Comparison of ENCODE assay signal across 13 cellular contexts in genomic region chr9:99868845-99869244, GRCh38. TPM values are rescaled to one million over a fixed set of nuclear protein-coding genes. Genes with fewer than 3 reads are reported as not detected.
DNase-seq lines count a peak whose midpoint lies in the region; ATAC-seq, FAIRE-seq and TF ChIP-seq lines count a peak whose summit lies in the region.
"Had no signal": no experiment of that assay in that cellular context is flagged by ENCODE, and none has a peak within 500 bp of the region (broad histone marks: within the 10 kb centered on the region; RNA-seq: fewer than 3 reads in every experiment).

No MANE protein-coding gene starts in this region.

- H3K9me3 Mint-ChIP-seq in naive thymus-derived CD8-positive, alpha-beta T cell: no peaks in the 10 kb centered on the region

- no peak overlapping the region for H3K27ac Mint-ChIP-seq in naive thymus-derived CD8-positive, alpha-beta T cell

- H4K20me1 ChIP-seq in GM12878 (ENCODE audit: control insufficient read depth, insufficient read depth): no peaks in the 10 kb centered on the region

- in situ Hi-C loops in GM12878 (cut with MboI): no loop called here

- peak overlapping the region; percentile 55 for H2AFZ ChIP-seq in GM12878 (ENCODE audit: control insufficient read depth, low read depth, low read length)

- peak; percentile 80 for ATAC-seq in GM18861 (IDR thresholded peaks at IDR 0.05; ENCODE audit: unreplicated experiment)
- ATAC-seq in GM21447 (IDR thresholded peaks at IDR 0.05; ENCODE audit: unreplicated experiment): peak; percentile 74
- ATAC-seq in HG03196 (IDR thresholded peaks at IDR 0.05; ENCODE audit: unreplicated experiment): peak; percentile 66
- ATAC-seq in GM12878: peak; percentile 91
- no peak for ATAC-seq in sciatic nerve
- ATAC-seq in naive thymus-derived CD8-positive, alpha-beta T cell: no peak
- ATAC-seq: pancreas had no signal

- no peaks in the 10 kb centered on the region for H3K27me3 Mint-ChIP-seq in naive thymus-derived CD8-positive, alpha-beta T cell

- no peaks in the 10 kb centered on the region for H3K27me3 ChIP-seq in GM12878 (replicated peaks in 1 of 2; ENCODE audit: control insufficient read depth in 2 of 2, insufficient read depth in 2 of 2, low read length in 1 of 2)
- H3K27me3 ChIP-seq: pancreas had no signal

- H3K9ac ChIP-seq in GM12878 (ENCODE audit: control insufficient read depth, insufficient read depth, low read length): no peak overlapping the region

- H3K4me3 Mint-ChIP-seq in naive thymus-derived CD8-positive, alpha-beta T cell: no peak overlapping the region

- H3K36me3 ChIP-seq in GM12878 (ENCODE audit: control insufficient read depth in 2 of 2, insufficient read depth in 2 of 2, low read length in 1 of 2): no peaks in the 10 kb centered on the region
- H3K36me3 ChIP-seq: pancreas had no signal

- DNase-seq in GM12878 (ENCODE audit: low read depth, low spot score) (peak; percentile 44), NCI-H446 treated with DMSO at 0.1 percent for 48 hours (lab: John Stamatoyannopoulos, UW) (no peak), sciatic nerve (ENCODE audit: low spot score) (no peak), NCI-H187 treated with DMSO at 0.1 percent for 48 hours (lab: John Stamatoyannopoulos, UW) (no peak)
- DNase-seq in naive thymus-derived CD8-positive, alpha-beta T cell: no peak
- DNase-seq: activated naive CD4-positive, alpha-beta T cell treated with anti-CD3 and anti-CD28 coated beads, Interleukin-2, amount 50 U/mL, for 16 hours; islet precursor cell; NCI-H2081; pancreas; T1000 had no signal

- 0 out of 4 replicates have a peak, but pooled peaks of 1 of the 2 experiments have one; percentile 22 for TF ChIP-seq EP300 in GM12878 (IDR thresholded peaks at IDR 0.05; ENCODE audit: borderline replicate concordance in 1 of 2, control insufficient read depth in 1 of 2, low read depth in 2 of 2, low read length in 2 of 2)

- FAIRE-seq in GM12878 (lab: Jason Lieb, UNC): no peak
- FAIRE-seq: pancreas had no signal

- RAD21 ChIA-PET in GM12878 (lab: Charles Lee; ENCODE audit: unreplicated experiment): no interaction called here

- H3K4me1 Mint-ChIP-seq in naive thymus-derived CD8-positive, alpha-beta T cell: no peaks in the 10 kb centered on the region

- no peak overlapping the region for H3K4me3 ChIP-seq in GM12878
- H3K4me3 ChIP-seq: pancreas had no signal

- H3K36me3 Mint-ChIP-seq in naive thymus-derived CD8-positive, alpha-beta T cell: no peaks in the 10 kb centered on the region

- 0% methylated on average over 2 of the region's 2 CpGs for WGBS in GM12878 (ENCODE audit: insufficient coverage, insufficient replicate concordance, low lambda C conversion rate, missing lambda C conversion rate)

- no TSS peak for BruUV-seq in GM12878 (replicated peaks; lab: Mats Ljungman, UMichigan)

- POLR2A ChIA-PET in GM12878 (lab: Charles Lee): interaction anchor here (1.1 kb wide), 2 partner anchors 9 to 586 kb away, joined by 3 read pairs; no protein-coding TSS in a partner anchor
- POLR2A ChIA-PET in naive thymus-derived CD8-positive, alpha-beta T cell (lab: Charles Lee): no interaction called here

- CTCF ChIA-PET in GM12878 (lab: Yijun Ruan, JAX): no interaction called here

- H3K27ac ChIP-seq in GM12878 (ENCODE audit: control insufficient read depth, insufficient read depth): 0 out of 2 replicates have a peak overlapping the region, but pooled peaks have one; percentile 8
- H3K27ac ChIP-seq: pancreas had no signal

- peak overlapping the region; percentile 13; the same call in 1 of the 2 replicates for H3K4me2 ChIP-seq in GM12878 (ENCODE audit: control insufficient read depth, insufficient read depth)

- no peak for TF ChIP-seq POLR2A in GM12878 (IDR thresholded peaks at IDR 0.05; ENCODE audit: low read depth, low read length)

- TF ChIP-seq CTCF in GM12878 (IDR thresholded peaks at IDR 0.05 in 2 of 3, conservative IDR thresholded peaks at IDR 0.05 in 1 of 3; ENCODE audit: control insufficient read depth in 2 of 3, extremely low read depth in 1 of 3, insufficient read depth in 1 of 3, low read depth in 3 of 3, low read length in 3 of 3): no peak

- H3K4me1 ChIP-seq in GM12878 (ENCODE audit: control insufficient read depth, insufficient read depth, low read length): peaks cover 18% of the 10 kb centered on the region
- H3K4me1 ChIP-seq: pancreas had no signal

- TF ChIP-seq RAD21 in GM12878 (IDR thresholded peaks at IDR 0.05; ENCODE audit: insufficient read depth, low read depth, low read length): no peak

- SMC1A ChIA-PET in GM12878 (lab: Charles Lee; ENCODE audit: uncharacterized antibody, unreplicated experiment): interaction anchor here (1.0 to 2.3 kb wide), 4 partner anchors 18 to 684 kb away, joined by 4 to 5 read pairs (median 4); no protein-coding TSS in a partner anchor

- no peaks in the 10 kb centered on the region for H3K9me3 ChIP-seq in GM12878 (replicated peaks; ENCODE audit: control insufficient read depth, insufficient read depth, low read length)
- H3K9me3 ChIP-seq: pancreas had no signal

- no peaks in the 10 kb centered on the region for H3K79me2 ChIP-seq in GM12878 (ENCODE audit: control insufficient read depth, insufficient read depth, low read length)

- intact Hi-C loops in GM12878 (cut with micrococcal nuclease; ENCODE audit: unreplicated experiment): loop anchor here (2.0 kb wide), 1 partner anchor 38 kb away; the partner anchor contains the start of gene STX17
- intact Hi-C loops in sciatic nerve (cut with DNase I): no loop called here

TF ChIP-seq in GM12878, 131 proteins besides CTCF, POLR2A, EP300 and RAD21 (continues in another document):
- TF ChIP-seq HDAC2 (IDR thresholded peaks at IDR 0.05) (no peak), RAD51 (IDR thresholded peaks at IDR 0.05) (no peak), MTA3 (IDR thresholded peaks at IDR 0.05; ENCODE audit: borderline replicate concordance, low read length) (no peak), POU2F2 (IDR thresholded peaks at IDR 0.05; ENCODE audit: borderline replicate concordance, low read depth, low read length) (no peak), SREBF1 (IDR thresholded peaks at IDR 0.05; ENCODE audit: low read length) (no peak)

RNA-seq across cellular contexts. Expression of gene STX17, which starts 37.6 kb away (rescaled TPM):
- 53.6 and 58.1 TPM in 2 replicates for total RNA-seq in GM12878 (2013; cell fraction: nucleolus; rRNA removed)
- total RNA-seq in GM12878 (2014; rRNA removed) (19.5 and 22.5 TPM in 2 replicates), GM12878 (2014; rRNA removed; fragmentation: Illumina TruSeq; extraction: Trizol) (22.9 and 25.3 TPM in 2 replicates), GM12878 (2021) (23.6 and 29.3 TPM in 2 replicates), sciatic nerve (42.1 TPM)
- 6.3 TPM for polyA plus RNA-seq in GM12878 (2011; ENCODE audit: low read depth)
- polyA plus RNA-seq in GM12878 (2011; rRNA removed) (11.5 and 15.0 TPM in 2 replicates), GM12878 (2014; fragmentation: Illumina TruSeq; extraction: Trizol) (20.5 and 22.6 TPM in 2 replicates), GM12878 (2014; fragmentation: Nextera tagmentation; extraction: Ambion mirVana) (10 to 100 TPM; 15.1 to 19.4 TPM), GM12878 (2014; rRNA removed) (14.7 and 15.0 TPM in 2 replicates), GM12878 (2016; fragmentation: Nextera tagmentation; extraction: Ambion mirVana) (10 to 100 TPM; 22.0 to 27.4 TPM)
- polyA plus RNA-seq in GM12878 (2011; cell fraction: cytosol; rRNA removed): 6.3 and 7.6 TPM in 2 replicates
- polyA plus RNA-seq in GM12878 (2011; cell fraction: nucleus; rRNA removed): 12.4 and 15.6 TPM in 2 replicates
- polyA plus RNA-seq in GM12878 (2012): 10.5 and 10.7 TPM in 2 replicates
- polyA minus RNA-seq in GM12878 (2011; rRNA and poly(A)+ RNA removed): 14.9 and 15.2 TPM in 2 replicates
- polyA minus RNA-seq in GM12878 (2011; cell fraction: cytosol; rRNA and poly(A)+ RNA removed): 4.4 and 6.3 TPM in 2 replicates
- 13.7 and 23.2 TPM in 2 replicates for polyA minus RNA-seq in GM12878 (2011; cell fraction: nucleus; rRNA and poly(A)+ RNA removed)
- total RNA-seq in naive thymus-derived CD8-positive, alpha-beta T cell: 10 to 100 TPM; 49.8 to 50.3 TPM
- 10 to 100 TPM; 28.4 to 33.9 (median 33.2) TPM for polyA plus RNA-seq in naive thymus-derived CD8-positive, alpha-beta T cell

RNA-seq across cellular contexts. Expression of gene NR4A3, which starts 47.2 kb away (rescaled TPM):
- total RNA-seq in GM12878 (2013; cell fraction: nucleolus; rRNA removed): 6.2 and 7.1 TPM in 2 replicates
- 0.54 and 0.79 TPM in 2 replicates for total RNA-seq in GM12878 (2014; rRNA removed)
- total RNA-seq in GM12878 (2014; rRNA removed; fragmentation: Illumina TruSeq; extraction: Trizol): 0.40 and 0.51 TPM in 2 replicates
- total RNA-seq in GM12878 (2021): 2.1 and 2.6 TPM in 2 replicates
- 0.46 TPM for polyA plus RNA-seq in GM12878 (2011; ENCODE audit: low read depth)
- 0.64 and 0.79 TPM in 2 replicates for polyA plus RNA-seq in GM12878 (2011; rRNA removed)
- polyA plus RNA-seq in GM12878 (2011; cell fraction: cytosol; rRNA removed): 0.33 and 0.58 TPM in 2 replicates
- polyA plus RNA-seq in GM12878 (2011; cell fraction: nucleus; rRNA removed): 1.4 and 1.7 TPM in 2 replicates
- polyA plus RNA-seq in GM12878 (2012): 0.88 and 1.8 TPM in 2 replicates
- 1.1 and 1.6 TPM in 2 replicates for polyA plus RNA-seq in GM12878 (2014; fragmentation: Illumina TruSeq; extraction: Trizol)
- polyA plus RNA-seq in GM12878 (2014; fragmentation: Nextera tagmentation; extraction: Ambion mirVana): under 1 TPM; 0.10 to 0.31 TPM
- 0.81 and 0.83 TPM in 2 replicates for polyA plus RNA-seq in GM12878 (2014; rRNA removed)
- under 1 TPM in 1 of 2 experiments, not detected in 1; 0.04 TPM for polyA plus RNA-seq in GM12878 (2016; fragmentation: Nextera tagmentation; extraction: Ambion mirVana)
- polyA minus RNA-seq in GM12878 (2011; rRNA and poly(A)+ RNA removed): 0.73 and 0.88 TPM in 2 replicates
- 0.73 and 1.1 TPM in 2 replicates for polyA minus RNA-seq in GM12878 (2011; cell fraction: cytosol; rRNA and poly(A)+ RNA removed)
- 1.8 and 2.9 TPM in 2 replicates for polyA minus RNA-seq in GM12878 (2011; cell fraction: nucleus; rRNA and poly(A)+ RNA removed)
- 42.2 TPM for total RNA-seq in sciatic nerve
- under 1 TPM; 0.47 TPM for total RNA-seq in naive thymus-derived CD8-positive, alpha-beta T cell
- polyA plus RNA-seq in naive thymus-derived CD8-positive, alpha-beta T cell: 1 to 10 TPM in 1 of 3 donors, under 1 TPM in 1, not detected in 1; 0.22 to 1.7 TPM

Comparison
In these comparisons a context has a peak if more than half of its experiments do, and no peak if none do; other contexts are left out.
1. ATAC-seq: peak in GM18861 (single experiment), GM21447 (single experiment), HG03196 (single experiment) and GM12878 (single experiment); none in sciatic nerve (single experiment) and naive thymus-derived CD8-positive, alpha-beta T cell (0 of 2).